Comparison of ENCODE assay signal across 18 cellular contexts in the genomic region with DNA sequence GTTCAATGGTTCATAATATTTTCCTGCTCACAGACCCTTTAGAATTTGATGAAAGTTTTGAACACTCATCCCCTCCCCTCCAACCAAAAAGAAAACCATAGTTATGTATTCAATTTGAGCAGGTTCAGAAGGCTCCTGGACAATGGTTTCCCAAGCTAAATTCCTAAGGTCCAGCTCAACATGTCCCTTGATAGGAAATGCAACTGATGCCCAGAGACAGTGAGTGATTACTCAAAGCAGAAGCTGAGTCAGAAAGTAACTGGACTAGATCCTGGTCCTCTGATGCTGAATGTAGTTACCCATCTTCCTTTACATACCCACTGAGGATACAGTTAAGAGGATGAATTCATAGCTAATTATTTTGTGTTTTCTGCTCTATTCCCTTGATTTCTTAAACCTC.
DNase-seq lines count a peak whose midpoint lies in the region; ATAC-seq and FAIRE-seq lines count a peak whose summit lies in the region.
"Had no signal": no experiment of that assay in that cellular context is flagged by ENCODE, and none has a peak within 500 bp of the region (broad histone marks: within the 10 kb centered on the region; RNA-seq: fewer than 3 reads in every experiment).

No MANE protein-coding gene starts in this region.

- no peak for ATAC-seq in HG03039 (IDR thresholded peaks at IDR 0.05; ENCODE audit: unreplicated experiment)
- ATAC-seq: activated CD8-positive, alpha-beta T cell treated with anti-CD3 and anti-CD28 coated beads for 36 hours; lower lobe of right lung had no signal

- no peak for FAIRE-seq in GM19239 (lab: Jason Lieb, UNC)

- peak; percentile 40 for DNase-seq in GM04504 (ENCODE audit: low read depth)
- DNase-seq in RPMI7951 (ENCODE audit: low read depth), result peak; percentile 60
- peak; percentile 68 for DNase-seq in fibroblast of peridontal ligament (ENCODE audit: extremely low read depth)
- peak; percentile 54 for DNase-seq in stromal cell of bone marrow (ENCODE audit: low read depth)
- DNase-seq in amygdala (lab: John Stamatoyannopoulos, UW), result no peak
- no peak for DNase-seq in GM19239 (ENCODE audit: insufficient read length, low spot score)
- DNase-seq: activated CD8-positive, alpha-beta T cell treated with anti-CD3 and anti-CD28 coated beads for 36 hours; activated naive CD4-positive, alpha-beta T cell treated with Interleukin-2 at 50 U/mL for 16 hours; activated T-cell treated with anti-CD3 and anti-CD28 coated beads, Interleukin-2, amount 50 U/mL, for 1 hour; effector memory CD4-positive, alpha-beta T cell; KG1; lower lobe of right lung; NCI-H2029 treated with DMSO at 0.1 percent for 48 hours; Peyer's patch; retina; stimulated activated CD4-positive, alpha-beta T cell treated with anti-CD3 and anti-CD28 coated beads, Interleukin-12 subunit alpha, Interleukin-12 subunit beta, amount 100 ng/mL, for 4 hours; upper lobe of left lung had no signal

Comparison
In these comparisons a context has a peak if more than half of its experiments do, and no peak if none do; other contexts are left out.
1. DNase-seq: peak in GM04504 (single experiment), RPMI7951 (single experiment), fibroblast of peridontal ligament (single experiment) and stromal cell of bone marrow (single experiment); none in amygdala (0 of 56) and GM19239 (single experiment).